In the genomic region with DNA sequence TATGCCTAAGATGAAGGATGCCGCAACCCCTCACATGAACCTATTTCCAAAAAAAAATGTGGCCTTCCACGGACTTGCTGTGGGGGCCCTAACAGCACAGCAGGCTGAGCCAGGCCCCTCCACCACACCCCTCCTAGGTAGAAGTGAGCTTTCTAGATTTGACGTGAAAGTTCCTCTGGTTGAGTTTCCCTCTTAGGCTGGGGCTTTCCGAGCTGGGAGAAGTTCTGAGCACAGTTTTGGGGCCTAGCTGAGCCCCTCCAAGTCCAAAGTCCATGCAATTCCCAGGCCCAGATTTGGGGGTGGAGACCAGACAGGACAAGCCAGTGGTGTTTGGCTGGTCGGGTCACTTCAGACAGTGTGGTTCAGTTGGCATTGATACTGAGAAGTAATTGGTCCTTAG, we compare ENCODE assay signal across 2 cellular contexts.
TF ChIP-seq lines count a peak whose summit lies in the region.

No MANE protein-coding gene starts in this region.

TF ChIP-seq in SK-N-SH treated with all-trans-retinoic acid at 6 μM for 48 hours, 23 proteins besides CTCF, POLR2A, EP300 and RAD21 (continued from another document):
- TF ChIP-seq ZFP30 (CRISPR knock-in tag; IDR thresholded peaks at IDR 0.05), result no peak
- TF ChIP-seq, protein P1, sequence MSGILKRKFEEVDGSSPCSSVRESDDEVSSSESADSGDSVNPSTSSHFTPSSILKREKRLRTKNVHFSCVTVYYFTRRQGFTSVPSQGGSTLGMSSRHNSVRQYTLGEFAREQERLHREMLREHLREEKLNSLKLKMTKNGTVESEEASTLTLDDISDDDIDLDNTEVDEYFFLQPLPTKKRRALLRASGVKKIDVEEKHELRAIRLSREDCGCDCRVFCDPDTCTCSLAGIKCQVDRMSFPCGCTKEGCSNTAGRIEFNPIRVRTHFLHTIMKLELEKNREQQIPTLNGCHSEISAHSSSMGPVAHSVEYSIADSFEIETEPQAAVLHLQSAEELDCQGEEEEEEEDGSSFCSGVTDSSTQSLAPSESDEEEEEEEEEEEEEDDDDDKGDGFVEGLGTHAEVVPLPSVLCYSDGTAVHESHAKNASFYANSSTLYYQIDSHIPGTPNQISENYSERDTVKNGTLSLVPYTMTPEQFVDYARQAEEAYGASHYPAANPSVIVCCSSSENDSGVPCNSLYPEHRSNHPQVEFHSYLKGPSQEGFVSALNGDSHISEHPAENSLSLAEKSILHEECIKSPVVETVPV (CRISPR knock-in tag; IDR thresholded peaks at IDR 0.05), result no peak
- TF ChIP-seq ESRRG (CRISPR knock-in tag; IDR thresholded peaks at IDR 0.05), result no peak
- TF ChIP-seq ISL1 (CRISPR knock-in tag; IDR thresholded peaks at IDR 0.05), result no peak
- no peak for TF ChIP-seq TOX (CRISPR knock-in tag; IDR thresholded peaks at IDR 0.05; ENCODE audit: borderline replicate concordance)
- no peak for TF ChIP-seq ZNF565 (CRISPR knock-in tag; conservative IDR thresholded peaks at IDR 0.05; ENCODE audit: low read depth)
- TF ChIP-seq, protein P2, sequence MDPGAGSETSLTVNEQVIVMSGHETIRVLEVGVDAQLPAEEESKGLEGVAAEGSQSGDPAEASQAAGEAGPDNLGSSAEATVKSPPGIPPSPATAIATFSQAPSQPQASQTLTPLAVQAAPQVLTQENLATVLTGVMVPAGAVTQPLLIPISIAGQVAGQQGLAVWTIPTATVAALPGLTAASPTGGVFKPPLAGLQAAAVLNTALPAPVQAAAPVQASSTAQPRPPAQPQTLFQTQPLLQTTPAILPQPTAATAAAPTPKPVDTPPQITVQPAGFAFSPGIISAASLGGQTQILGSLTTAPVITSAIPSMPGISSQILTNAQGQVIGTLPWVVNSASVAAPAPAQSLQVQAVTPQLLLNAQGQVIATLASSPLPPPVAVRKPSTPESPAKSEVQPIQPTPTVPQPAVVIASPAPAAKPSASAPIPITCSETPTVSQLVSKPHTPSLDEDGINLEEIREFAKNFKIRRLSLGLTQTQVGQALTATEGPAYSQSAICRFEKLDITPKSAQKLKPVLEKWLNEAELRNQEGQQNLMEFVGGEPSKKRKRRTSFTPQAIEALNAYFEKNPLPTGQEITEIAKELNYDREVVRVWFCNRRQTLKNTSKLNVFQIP (CRISPR knock-in tag; IDR thresholded peaks at IDR 0.05; ENCODE audit: borderline replicate concordance, low read depth), result no peak
- TF ChIP-seq ZFP3 (CRISPR knock-in tag; IDR thresholded peaks at IDR 0.05), result no peak
- no peak for TF ChIP-seq BACH2 (CRISPR knock-in tag; IDR thresholded peaks at IDR 0.05; ENCODE audit: borderline replicate concordance)
- TF ChIP-seq, protein P3, sequence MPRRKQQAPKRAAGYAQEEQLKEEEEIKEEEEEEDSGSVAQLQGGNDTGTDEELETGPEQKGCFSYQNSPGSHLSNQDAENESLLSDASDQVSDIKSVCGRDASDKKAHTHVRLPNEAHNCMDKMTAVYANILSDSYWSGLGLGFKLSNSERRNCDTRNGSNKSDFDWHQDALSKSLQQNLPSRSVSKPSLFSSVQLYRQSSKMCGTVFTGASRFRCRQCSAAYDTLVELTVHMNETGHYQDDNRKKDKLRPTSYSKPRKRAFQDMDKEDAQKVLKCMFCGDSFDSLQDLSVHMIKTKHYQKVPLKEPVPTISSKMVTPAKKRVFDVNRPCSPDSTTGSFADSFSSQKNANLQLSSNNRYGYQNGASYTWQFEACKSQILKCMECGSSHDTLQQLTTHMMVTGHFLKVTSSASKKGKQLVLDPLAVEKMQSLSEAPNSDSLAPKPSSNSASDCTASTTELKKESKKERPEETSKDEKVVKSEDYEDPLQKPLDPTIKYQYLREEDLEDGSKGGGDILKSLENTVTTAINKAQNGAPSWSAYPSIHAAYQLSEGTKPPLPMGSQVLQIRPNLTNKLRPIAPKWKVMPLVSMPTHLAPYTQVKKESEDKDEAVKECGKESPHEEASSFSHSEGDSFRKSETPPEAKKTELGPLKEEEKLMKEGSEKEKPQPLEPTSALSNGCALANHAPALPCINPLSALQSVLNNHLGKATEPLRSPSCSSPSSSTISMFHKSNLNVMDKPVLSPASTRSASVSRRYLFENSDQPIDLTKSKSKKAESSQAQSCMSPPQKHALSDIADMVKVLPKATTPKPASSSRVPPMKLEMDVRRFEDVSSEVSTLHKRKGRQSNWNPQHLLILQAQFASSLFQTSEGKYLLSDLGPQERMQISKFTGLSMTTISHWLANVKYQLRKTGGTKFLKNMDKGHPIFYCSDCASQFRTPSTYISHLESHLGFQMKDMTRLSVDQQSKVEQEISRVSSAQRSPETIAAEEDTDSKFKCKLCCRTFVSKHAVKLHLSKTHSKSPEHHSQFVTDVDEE (CRISPR knock-in tag; IDR thresholded peaks at IDR 0.05), result no peak
- no peak for TF ChIP-seq ZNF70 (CRISPR knock-in tag; IDR thresholded peaks at IDR 0.05)
- no peak for TF ChIP-seq SNAI2 (CRISPR knock-in tag; IDR thresholded peaks at IDR 0.05)
TF ChIP-seq in SK-N-SH treated with all-trans-retinoic acid at 6 μM for 48 hours: peak in this region for 0.

TF ChIP-seq in SK-N-SH, 30 proteins besides CTCF, POLR2A, EP300 and RAD21 (continued from another document):
- TF ChIP-seq, protein P4, sequence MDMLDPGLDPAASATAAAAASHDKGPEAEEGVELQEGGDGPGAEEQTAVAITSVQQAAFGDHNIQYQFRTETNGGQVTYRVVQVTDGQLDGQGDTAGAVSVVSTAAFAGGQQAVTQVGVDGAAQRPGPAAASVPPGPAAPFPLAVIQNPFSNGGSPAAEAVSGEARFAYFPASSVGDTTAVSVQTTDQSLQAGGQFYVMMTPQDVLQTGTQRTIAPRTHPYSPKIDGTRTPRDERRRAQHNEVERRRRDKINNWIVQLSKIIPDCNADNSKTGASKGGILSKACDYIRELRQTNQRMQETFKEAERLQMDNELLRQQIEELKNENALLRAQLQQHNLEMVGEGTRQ (IDR thresholded peaks at IDR 0.05; ENCODE audit: borderline replicate concordance, low read depth, low read length), result no peak
- TF ChIP-seq, protein P5, sequence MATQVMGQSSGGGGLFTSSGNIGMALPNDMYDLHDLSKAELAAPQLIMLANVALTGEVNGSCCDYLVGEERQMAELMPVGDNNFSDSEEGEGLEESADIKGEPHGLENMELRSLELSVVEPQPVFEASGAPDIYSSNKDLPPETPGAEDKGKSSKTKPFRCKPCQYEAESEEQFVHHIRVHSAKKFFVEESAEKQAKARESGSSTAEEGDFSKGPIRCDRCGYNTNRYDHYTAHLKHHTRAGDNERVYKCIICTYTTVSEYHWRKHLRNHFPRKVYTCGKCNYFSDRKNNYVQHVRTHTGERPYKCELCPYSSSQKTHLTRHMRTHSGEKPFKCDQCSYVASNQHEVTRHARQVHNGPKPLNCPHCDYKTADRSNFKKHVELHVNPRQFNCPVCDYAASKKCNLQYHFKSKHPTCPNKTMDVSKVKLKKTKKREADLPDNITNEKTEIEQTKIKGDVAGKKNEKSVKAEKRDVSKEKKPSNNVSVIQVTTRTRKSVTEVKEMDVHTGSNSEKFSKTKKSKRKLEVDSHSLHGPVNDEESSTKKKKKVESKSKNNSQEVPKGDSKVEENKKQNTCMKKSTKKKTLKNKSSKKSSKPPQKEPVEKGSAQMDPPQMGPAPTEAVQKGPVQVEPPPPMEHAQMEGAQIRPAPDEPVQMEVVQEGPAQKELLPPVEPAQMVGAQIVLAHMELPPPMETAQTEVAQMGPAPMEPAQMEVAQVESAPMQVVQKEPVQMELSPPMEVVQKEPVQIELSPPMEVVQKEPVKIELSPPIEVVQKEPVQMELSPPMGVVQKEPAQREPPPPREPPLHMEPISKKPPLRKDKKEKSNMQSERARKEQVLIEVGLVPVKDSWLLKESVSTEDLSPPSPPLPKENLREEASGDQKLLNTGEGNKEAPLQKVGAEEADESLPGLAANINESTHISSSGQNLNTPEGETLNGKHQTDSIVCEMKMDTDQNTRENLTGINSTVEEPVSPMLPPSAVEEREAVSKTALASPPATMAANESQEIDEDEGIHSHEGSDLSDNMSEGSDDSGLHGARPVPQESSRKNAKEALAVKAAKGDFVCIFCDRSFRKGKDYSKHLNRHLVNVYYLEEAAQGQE (IDR thresholded peaks at IDR 0.05; ENCODE audit: low read depth, low read length), result no peak
- no peak for TF ChIP-seq MEF2A (IDR thresholded peaks at IDR 0.05; ENCODE audit: borderline replicate concordance, low read depth)
- TF ChIP-seq, protein P6, sequence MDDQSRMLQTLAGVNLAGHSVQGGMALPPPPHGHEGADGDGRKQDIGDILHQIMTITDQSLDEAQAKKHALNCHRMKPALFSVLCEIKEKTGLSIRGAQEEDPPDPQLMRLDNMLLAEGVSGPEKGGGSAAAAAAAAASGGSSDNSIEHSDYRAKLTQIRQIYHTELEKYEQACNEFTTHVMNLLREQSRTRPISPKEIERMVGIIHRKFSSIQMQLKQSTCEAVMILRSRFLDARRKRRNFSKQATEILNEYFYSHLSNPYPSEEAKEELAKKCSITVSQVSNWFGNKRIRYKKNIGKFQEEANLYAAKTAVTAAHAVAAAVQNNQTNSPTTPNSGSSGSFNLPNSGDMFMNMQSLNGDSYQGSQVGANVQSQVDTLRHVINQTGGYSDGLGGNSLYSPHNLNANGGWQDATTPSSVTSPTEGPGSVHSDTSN (IDR thresholded peaks at IDR 0.05), result no peak
- no peak for TF ChIP-seq MXI1 (IDR thresholded peaks at IDR 0.05; ENCODE audit: low read depth, low read length)
- TF ChIP-seq RFX5 (IDR thresholded peaks at IDR 0.05; ENCODE audit: low read length), result no peak
- TF ChIP-seq CHD2 (IDR thresholded peaks at IDR 0.05; ENCODE audit: low read length, partially characterized antibody), result no peak
- TF ChIP-seq RXRA (IDR thresholded peaks at IDR 0.05; ENCODE audit: borderline replicate concordance, low read depth), result no peak
- TF ChIP-seq SIN3A (IDR thresholded peaks at IDR 0.05; ENCODE audit: borderline replicate concordance, low read depth, low read length), result no peak
- TF ChIP-seq TEAD4 (IDR thresholded peaks at IDR 0.05; ENCODE audit: borderline replicate concordance, insufficient read depth), result no peak
- no peak for TF ChIP-seq FOXJ3 (CRISPR knock-in tag; IDR thresholded peaks at IDR 0.05)
- no peak for TF ChIP-seq JUND (IDR thresholded peaks at IDR 0.05)
- no peak for TF ChIP-seq EZH2phosphoT487 (IDR thresholded peaks at IDR 0.05; ENCODE audit: borderline replicate concordance, low read depth)
